1 cellular context compared by ENCODE assay signal in genomic region chr13:33490461-33491327, GRCh38.
TF ChIP-seq lines count a peak whose summit lies in the region.

No MANE protein-coding gene starts in this region.

TF ChIP-seq in GM23338, 12 proteins besides CTCF, POLR2A, EP300 and RAD21 (continued from another document):
- TF ChIP-seq REST (IDR thresholded peaks at IDR 0.05; ENCODE audit: unreplicated experiment) (no peak), CREB1 (CRISPR knock-in tag; IDR thresholded peaks at IDR 0.05; ENCODE audit: low read depth) (no peak), EZH2phosphoT487 (IDR thresholded peaks at IDR 0.05; ENCODE audit: unreplicated experiment) (no peak), POLR2AphosphoS5 (IDR thresholded peaks at IDR 0.05; ENCODE audit: low read depth) (no peak), ZNF331 (CRISPR knock-in tag; IDR thresholded peaks at IDR 0.05; ENCODE audit: low read depth) (no peak), STAT1 (IDR thresholded peaks at IDR 0.05; ENCODE audit: unreplicated experiment) (no peak)
